14 cellular contexts compared by ENCODE assay signal in genomic region chr14:99121027-99121875, GRCh38.
DNase-seq lines count a peak whose midpoint lies in the region; ATAC-seq and TF ChIP-seq lines count a peak whose summit lies in the region.
"Had no signal": no experiment of that assay in that cellular context is flagged by ENCODE, and none has a peak within 500 bp of the region (broad histone marks: within the 10 kb centered on the region; RNA-seq: fewer than 3 reads in every experiment).

No MANE protein-coding gene starts in this region.

- H3K27ac Mint-ChIP-seq in activated CD4-positive, alpha-beta memory T cell treated with anti-CD3 and anti-CD28 coated beads, Interleukin-2, amount 10 ng/mL, durations not matched to agents 7 days and 5 days, result no peak overlapping the region
- no peak overlapping the region for H3K27ac Mint-ChIP-seq in activated CD4-positive, alpha-beta memory T cell treated with anti-CD3 and anti-CD28 coated beads for 36 hours
- H3K27ac Mint-ChIP-seq in activated CD8-positive, alpha-beta memory T cell treated with anti-CD3 and anti-CD28 coated beads, Interleukin-2, amount 10 ng/mL, durations not matched to agents 7 days and 5 days, result no peak overlapping the region
- H3K27ac Mint-ChIP-seq: B cell had no signal

- no peaks in the 10 kb centered on the region for H3K9me3 ChIP-seq in esophagus muscularis mucosa
- peaks cover 0 to 7% (median 0%) of the 10 kb centered on the region in 8 donors for H3K9me3 ChIP-seq in spleen

- no peaks in the 10 kb centered on the region for H3K36me3 Mint-ChIP-seq in activated CD4-positive, alpha-beta memory T cell treated with anti-CD3 and anti-CD28 coated beads, Interleukin-2, amount 10 ng/mL, durations not matched to agents 7 days and 5 days (ENCODE audit: low read depth)
- no peaks in the 10 kb centered on the region for H3K36me3 Mint-ChIP-seq in activated CD4-positive, alpha-beta memory T cell treated with anti-CD3 and anti-CD28 coated beads for 36 hours
- H3K36me3 Mint-ChIP-seq in activated CD8-positive, alpha-beta memory T cell treated with anti-CD3 and anti-CD28 coated beads, Interleukin-2, amount 10 ng/mL, durations not matched to agents 7 days and 5 days, result no peaks in the 10 kb centered on the region

- TF ChIP-seq POLR2A in esophagus muscularis mucosa (IDR thresholded peaks at IDR 0.05; ENCODE audit: low read depth) (no peak), spleen (IDR thresholded peaks at IDR 0.05) (no peak)

- intact Hi-C loops in activated CD4-positive, alpha-beta memory T cell treated with anti-CD3 and anti-CD28 coated beads for 36 hours (cut with micrococcal nuclease), result no loop called here
- intact Hi-C loops in esophagus muscularis mucosa (cut with DNase I) (no loop called here), spleen (cut with DNase I; ENCODE audit: low total_unique reads) (no loop called here)

- H3K4me1 ChIP-seq in esophagus muscularis mucosa, result peaks cover 0 to 7% (median 0%) of the 10 kb centered on the region in 4 donors
- peaks cover 0 to 4% (median 0%) of the 10 kb centered on the region in 6 donors for H3K4me1 ChIP-seq in spleen

- H3K27me3 ChIP-seq in esophagus muscularis mucosa (peaks cover 0 to 45% (median 6%) of the 10 kb centered on the region in 4 donors), spleen (replicated peaks in 1 of 7) (peaks cover 0 to 52% (median 9%) of the 10 kb centered on the region in 7 donors)

- no peaks in the 10 kb centered on the region for H3K9me3 Mint-ChIP-seq in activated CD4-positive, alpha-beta memory T cell treated with anti-CD3 and anti-CD28 coated beads, Interleukin-2, amount 10 ng/mL, durations not matched to agents 7 days and 5 days
- H3K9me3 Mint-ChIP-seq in activated CD4-positive, alpha-beta memory T cell treated with anti-CD3 and anti-CD28 coated beads for 36 hours, result no peaks in the 10 kb centered on the region
- H3K9me3 Mint-ChIP-seq in activated CD8-positive, alpha-beta memory T cell treated with anti-CD3 and anti-CD28 coated beads, Interleukin-2, amount 10 ng/mL, durations not matched to agents 7 days and 5 days (ENCODE audit: low read depth), result no peaks in the 10 kb centered on the region

- no peak for ATAC-seq in activated CD8-positive, alpha-beta memory T cell treated with anti-CD3 and anti-CD28 coated beads, Interleukin-2, amount 10 ng/mL, durations not matched to agents 7 days and 5 days
- no peak for ATAC-seq in GM21528 (IDR thresholded peaks at IDR 0.05; ENCODE audit: low FRiP score, unreplicated experiment)
- ATAC-seq: Panc1 had no signal

- peaks cover 17% of the 10 kb centered on the region for H3K27me3 Mint-ChIP-seq in activated CD4-positive, alpha-beta memory T cell treated with anti-CD3 and anti-CD28 coated beads, Interleukin-2, amount 10 ng/mL, durations not matched to agents 7 days and 5 days
- peaks cover 4% of the 10 kb centered on the region for H3K27me3 Mint-ChIP-seq in activated CD4-positive, alpha-beta memory T cell treated with anti-CD3 and anti-CD28 coated beads for 36 hours
- H3K27me3 Mint-ChIP-seq in activated CD8-positive, alpha-beta memory T cell treated with anti-CD3 and anti-CD28 coated beads, Interleukin-2, amount 10 ng/mL, durations not matched to agents 7 days and 5 days, result peaks cover 19% of the 10 kb centered on the region

- TF ChIP-seq EP300 in esophagus muscularis mucosa (IDR thresholded peaks at IDR 0.05), result no peak

- H3K4me1 Mint-ChIP-seq in activated CD4-positive, alpha-beta memory T cell treated with anti-CD3 and anti-CD28 coated beads, Interleukin-2, amount 10 ng/mL, durations not matched to agents 7 days and 5 days, result peaks cover 2% of the 10 kb centered on the region
- H3K4me1 Mint-ChIP-seq in activated CD4-positive, alpha-beta memory T cell treated with anti-CD3 and anti-CD28 coated beads for 36 hours (ENCODE audit: low read depth), result peaks cover 6% of the 10 kb centered on the region
- peaks cover 7% of the 10 kb centered on the region for H3K4me1 Mint-ChIP-seq in activated CD8-positive, alpha-beta memory T cell treated with anti-CD3 and anti-CD28 coated beads, Interleukin-2, amount 10 ng/mL, durations not matched to agents 7 days and 5 days
- H3K4me1 Mint-ChIP-seq: B cell had no signal

- TF ChIP-seq CTCF in esophagus muscularis mucosa (IDR thresholded peaks at IDR 0.05) (no peak), spleen (IDR thresholded peaks at IDR 0.05 in 8 of 11, conservative IDR thresholded peaks at IDR 0.05 in 3 of 11) (no peak)

- DNase-seq in activated CD4-positive, alpha-beta memory T cell treated with anti-CD3 and anti-CD28 coated beads, Interleukin-2, amount 10 ng/mL, durations not matched to agents 7 days and 5 days, result peak; percentile 6
- no peak for DNase-seq in activated CD4-positive, alpha-beta memory T cell treated with anti-CD3 and anti-CD28 coated beads for 36 hours
- DNase-seq in activated CD8-positive, alpha-beta memory T cell treated with anti-CD3 and anti-CD28 coated beads, Interleukin-2, amount 10 ng/mL, durations not matched to agents 7 days and 5 days, result peak; percentile 15
- DNase-seq in esophagus muscularis mucosa (ENCODE audit: extremely low spot score) (peak; percentile 64), spleen (peak; percentile 55), AG08396 (ENCODE audit: low spot score) (no peak), DMS79 (lab: John Stamatoyannopoulos, UW) (no peak)
- DNase-seq: 8988T, DND-41, HCEC 1CT, NCI-H2081 had no signal

- CTCF ChIA-PET in activated CD4-positive, alpha-beta memory T cell treated with anti-CD3 and anti-CD28 coated beads, Interleukin-2, amount 10 ng/mL, durations not matched to agents 7 days and 5 days (lab: Charles Lee), result no interaction called here
- CTCF ChIA-PET in activated CD4-positive, alpha-beta memory T cell treated with anti-CD3 and anti-CD28 coated beads for 36 hours (lab: Charles Lee), result no interaction called here
- CTCF ChIA-PET in activated CD8-positive, alpha-beta memory T cell treated with anti-CD3 and anti-CD28 coated beads, Interleukin-2, amount 10 ng/mL, durations not matched to agents 7 days and 5 days (lab: Charles Lee), result interaction anchor here (0.7 kb wide), 1 partner anchor 405 kb away, joined by 3 read pairs; no protein-coding TSS in a partner anchor

- POLR2A ChIA-PET in activated CD4-positive, alpha-beta memory T cell treated with anti-CD3 and anti-CD28 coated beads, Interleukin-2, amount 10 ng/mL, durations not matched to agents 7 days and 5 days (lab: Charles Lee), result no interaction called here
- POLR2A ChIA-PET in activated CD4-positive, alpha-beta memory T cell treated with anti-CD3 and anti-CD28 coated beads for 36 hours (lab: Charles Lee), result no interaction called here

- H3K36me3 ChIP-seq in esophagus muscularis mucosa (no peaks in the 10 kb centered on the region), spleen (no peaks in the 10 kb centered on the region)

- no peak overlapping the region for H3K4me3 Mint-ChIP-seq in activated CD4-positive, alpha-beta memory T cell treated with anti-CD3 and anti-CD28 coated beads, Interleukin-2, amount 10 ng/mL, durations not matched to agents 7 days and 5 days
- no peak overlapping the region for H3K4me3 Mint-ChIP-seq in activated CD4-positive, alpha-beta memory T cell treated with anti-CD3 and anti-CD28 coated beads for 36 hours
- no peak overlapping the region for H3K4me3 Mint-ChIP-seq in activated CD8-positive, alpha-beta memory T cell treated with anti-CD3 and anti-CD28 coated beads, Interleukin-2, amount 10 ng/mL, durations not matched to agents 7 days and 5 days
- H3K4me3 Mint-ChIP-seq: B cell had no signal

- 84% methylated on average over 16 of the region's 16 CpGs for WGBS in esophagus muscularis mucosa
- WGBS in spleen, 5 donors, result 84 to 91% (median 87%) methylated on average over 16 of the region's 16 CpGs

- H3K4me3 ChIP-seq in esophagus muscularis mucosa (no peak overlapping the region), spleen (no peak overlapping the region)

- H3K27ac ChIP-seq in esophagus muscularis mucosa (replicated peaks in 1 of 4), result no peak overlapping the region
- H3K27ac ChIP-seq in spleen, result no peak overlapping the region

Comparison
In these comparisons a context has a peak if more than half of its experiments do, and no peak if none do; other contexts are left out.
1. DNase-seq: peak in activated CD4-positive, alpha-beta memory T cell treated with anti-CD3 and anti-CD28 coated beads, Interleukin-2, amount 10 ng/mL, durations not matched to agents 7 days and 5 days (single experiment), activated CD8-positive, alpha-beta memory T cell treated with anti-CD3 and anti-CD28 coated beads, Interleukin-2, amount 10 ng/mL, durations not matched to agents 7 days and 5 days (single experiment), esophagus muscularis mucosa (single experiment) and spleen (single experiment); none in activated CD4-positive, alpha-beta memory T cell treated with anti-CD3 and anti-CD28 coated beads for 36 hours (single experiment), AG08396 (single experiment) and DMS79 (single experiment).